ENCODE assay signal across 12 cellular contexts in the genomic region with DNA sequence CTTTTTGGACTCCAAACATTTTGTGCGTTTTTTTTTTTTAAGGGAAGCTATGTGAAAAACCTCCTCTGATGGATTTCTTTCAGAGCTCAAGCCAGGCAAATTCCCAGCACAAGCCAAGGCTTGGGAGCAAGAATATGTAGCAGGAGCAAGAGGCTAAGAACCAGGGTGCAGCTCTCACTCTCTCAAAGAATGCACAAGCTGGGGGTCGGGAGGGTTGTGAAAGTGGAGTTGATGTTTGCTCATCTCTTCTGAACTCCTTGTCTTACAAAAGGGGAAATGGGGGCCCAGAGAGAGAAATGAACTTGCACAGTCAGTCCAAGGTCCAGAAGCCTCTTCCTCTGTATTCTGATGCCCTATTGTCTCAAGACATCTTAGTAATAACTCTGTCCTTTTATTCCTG. TPM values are rescaled to one million over a fixed set of nuclear protein-coding genes. Genes with fewer than 3 reads are reported as not detected.
DNase-seq lines count a peak whose midpoint lies in the region; ATAC-seq and TF ChIP-seq lines count a peak whose summit lies in the region.
"Had no signal": no experiment of that assay in that cellular context is flagged by ENCODE, and none has a peak within 500 bp of the region (broad histone marks: within the 10 kb centered on the region; RNA-seq: fewer than 3 reads in every experiment).

No MANE protein-coding gene starts in this region.

- H3K27ac Mint-ChIP-seq in activated B cell treated with CpG ODN at 0.5 μM for 24 hours, result peak overlapping the region; percentile 100

- H3K9me3 ChIP-seq in left ventricle myocardium inferior (replicated peaks) (no peaks in the 10 kb centered on the region), right cardiac atrium (ENCODE audit: control insufficient read depth, low read length) (no peaks in the 10 kb centered on the region), vagina (no peaks in the 10 kb centered on the region), WERI-Rb-1 (ENCODE audit: severe bottlenecking) (peaks cover 7% of the 10 kb centered on the region)

- intact Hi-C loops in left ventricle myocardium inferior (cut with micrococcal nuclease) (loop anchor here (10.0 kb wide), 1 partner anchor 179 kb away; no protein-coding TSS in a partner anchor), right cardiac atrium (cut with DNase I) (loop anchor here in 2 of 4 donors (10.0 kb wide), 2 partner anchors 139 to 179 kb away; a partner anchor contains a TSS), activated B cell treated with CpG ODN at 0.5 μM for 24 hours (cut with micrococcal nuclease) (loop anchor here (5.0 kb wide), 2 partner anchors 222 to 268 kb away; a partner anchor contains a TSS), vagina (cut with DNase I) (loop anchor here (5.0 kb wide), 1 partner anchor 47 kb away; no protein-coding TSS in a partner anchor)

- H3K4me1 ChIP-seq in left ventricle myocardium inferior (peaks cover 72% of the 10 kb centered on the region), right cardiac atrium (ENCODE audit: control insufficient read depth, insufficient read depth, low read length) (peaks cover 15% of the 10 kb centered on the region), vagina (peaks cover 74% of the 10 kb centered on the region)

- no peak for TF ChIP-seq CTCF in left ventricle myocardium inferior (IDR thresholded peaks at IDR 0.05; ENCODE audit: borderline replicate concordance)
- TF ChIP-seq CTCF in activated B cell treated with CpG ODN at 0.5 μM for 24 hours (IDR thresholded peaks at IDR 0.05), result no peak
- TF ChIP-seq CTCF in vagina (IDR thresholded peaks at IDR 0.05), result no peak
- TF ChIP-seq CTCF in WERI-Rb-1 (IDR thresholded peaks at IDR 0.05; ENCODE audit: low read depth, low read length), result no peak

- no peak for DNase-seq in left ventricle myocardium inferior
- no peak for DNase-seq in right cardiac atrium
- DNase-seq in activated B cell treated with CpG ODN at 0.5 μM for 24 hours, result no peak
- DNase-seq in vagina (ENCODE audit: extremely low spot score in 2 of 2), result peak; percentile 70 to 80
- DNase-seq in kidney tubule cell (ENCODE audit: low spot score), result no peak
- no peak for DNase-seq in HT-29 (ENCODE audit: low spot score)
- no peak for DNase-seq in WERI-Rb-1
- DNase-seq: amniotic stem cell, NCI-H1417 treated with DMSO at 0.1 percent for 48 hours, posterior cingulate gyrus, SW 1271 had no signal

- H3K36me3 ChIP-seq in left ventricle myocardium inferior, result no peaks in the 10 kb centered on the region
- H3K36me3 ChIP-seq in vagina, result no peaks in the 10 kb centered on the region
- H3K36me3 ChIP-seq in WERI-Rb-1, result no peaks in the 10 kb centered on the region

- CTCF ChIA-PET in activated B cell treated with CpG ODN at 0.5 μM for 24 hours (lab: Charles Lee), result interaction anchor here (0.7 to 2.1 kb wide), 4 partner anchors 9 to 141 kb away, joined by 3 to 8 read pairs (median 4); a partner anchor contains a TSS

- H3K36me3 Mint-ChIP-seq in activated B cell treated with CpG ODN at 0.5 μM for 24 hours (ENCODE audit: low read depth), result no peaks in the 10 kb centered on the region

- H3K9me3 Mint-ChIP-seq in activated B cell treated with CpG ODN at 0.5 μM for 24 hours, result no peaks in the 10 kb centered on the region

- WGBS in right cardiac atrium, result 34% methylated on average over 2 of the region's 2 CpGs

- H3K4me3 ChIP-seq in left ventricle myocardium inferior (no peak overlapping the region), right cardiac atrium (ENCODE audit: low read length) (no peak overlapping the region), vagina (no peak overlapping the region), WERI-Rb-1 (ENCODE audit: low read depth, low read length) (no peak overlapping the region)

- ATAC-seq in right cardiac atrium (no peak), activated B cell treated with CpG ODN at 0.5 μM for 24 hours (ENCODE audit: low read depth) (no peak)

- POLR2A ChIA-PET in activated B cell treated with CpG ODN at 0.5 μM for 24 hours (lab: Charles Lee), result interaction anchor here (0.8 to 6.3 kb wide), 9 partner anchors 9 to 141 kb away, joined by 3 to 120 read pairs (median 6); a partner anchor contains a TSS

- peak overlapping the region; percentile 20 for H3K4me3 Mint-ChIP-seq in activated B cell treated with CpG ODN at 0.5 μM for 24 hours

- H3K4me1 Mint-ChIP-seq in activated B cell treated with CpG ODN at 0.5 μM for 24 hours, result peaks cover 79% of the 10 kb centered on the region

- no peaks in the 10 kb centered on the region for H3K27me3 ChIP-seq in left ventricle myocardium inferior (ENCODE audit: low read depth)
- H3K27me3 ChIP-seq in right cardiac atrium (ENCODE audit: control insufficient read depth, insufficient read depth), result no peaks in the 10 kb centered on the region
- no peaks in the 10 kb centered on the region for H3K27me3 ChIP-seq in layer of hippocampus (ENCODE audit: control insufficient read depth, insufficient read depth, low read length)
- H3K27me3 ChIP-seq in vagina, result no peaks in the 10 kb centered on the region
- no peaks in the 10 kb centered on the region for H3K27me3 ChIP-seq in WERI-Rb-1 (ENCODE audit: insufficient read depth, low read depth, severe bottlenecking)

- H3K27me3 Mint-ChIP-seq in activated B cell treated with CpG ODN at 0.5 μM for 24 hours, result no peaks in the 10 kb centered on the region

- no peak for TF ChIP-seq POLR2A in vagina (IDR thresholded peaks at IDR 0.05)

- H3K27ac ChIP-seq in left ventricle myocardium inferior (replicated peaks), result peak overlapping the region; percentile 92
- no peak overlapping the region for H3K27ac ChIP-seq in right cardiac atrium (ENCODE audit: low read length)
- peak overlapping the region; percentile 44 for H3K27ac ChIP-seq in layer of hippocampus (ENCODE audit: low read depth, low read length)
- peak overlapping the region; percentile 93 for H3K27ac ChIP-seq in vagina
- no peak overlapping the region for H3K27ac ChIP-seq in WERI-Rb-1

RNA-seq across cellular contexts. Expression of a gene that starts 7.7 kb away (rescaled TPM):
- total RNA-seq in left ventricle myocardium inferior (2.6 TPM), right cardiac atrium (1 to 10 TPM; 4.1 to 6.1 (median 5.1) TPM), activated B cell treated with CpG ODN at 0.5 μM for 24 hours (115 and 130 TPM in 2 replicates), vagina (6.9 TPM)
- polyA plus RNA-seq in right cardiac atrium, result 3.9 TPM
- 0.41 and 0.73 TPM in 2 replicates for total RNA-seq in HT-29 (2014; rRNA removed; shearing (Covaris generic))

RNA-seq across cellular contexts. Expression of a gene that starts 57.3 kb away (rescaled TPM):
- 13.0 TPM for total RNA-seq in left ventricle myocardium inferior
- total RNA-seq in right cardiac atrium, result 10 to 100 TPM; 16.0 to 21.3 (median 19.7) TPM
- polyA plus RNA-seq in right cardiac atrium, result 16.2 TPM
- 50.2 and 55.3 TPM in 2 replicates for total RNA-seq in activated B cell treated with CpG ODN at 0.5 μM for 24 hours
- total RNA-seq in vagina, result 44.9 TPM
- 100 and 106 TPM in 2 replicates for total RNA-seq in HT-29 (2014; rRNA removed; shearing (Covaris generic))

Comparison
In these comparisons a context has a peak if more than half of its experiments do, and no peak if none do; other contexts are left out.
1. H3K27ac ChIP-seq: peak in left ventricle myocardium inferior (single experiment), layer of hippocampus (single experiment) and vagina (single experiment); none in right cardiac atrium (single experiment) and WERI-Rb-1 (single experiment).
2. DNase-seq: peak in vagina (2 of 2); none in left ventricle myocardium inferior (single experiment), right cardiac atrium (0 of 3), activated B cell treated with CpG ODN at 0.5 μM for 24 hours (single experiment), kidney tubule cell (single experiment), HT-29 (single experiment) and WERI-Rb-1 (single experiment).
3. RNA of a gene that starts 7.7 kb away (total RNA-seq): 115 to 130 TPM in activated B cell treated with CpG ODN at 0.5 μM for 24 hours; 6.9 TPM in vagina (single experiment), 4.1 to 6.1 TPM in right cardiac atrium, 2.6 TPM in left ventricle myocardium inferior (single experiment) and 0.41 to 0.73 TPM in HT-29; every median in the first group is over 10 times any median in the second.